Comparison of ENCODE assay signal across 17 cellular contexts in genomic region chr7:27705200-27705594, GRCh38. TPM values are rescaled to one million over a fixed set of nuclear protein-coding genes. Genes with fewer than 3 reads are reported as not detected.
DNase-seq lines count a peak whose midpoint lies in the region; ATAC-seq, FAIRE-seq and TF ChIP-seq lines count a peak whose summit lies in the region.
"Had no signal": no experiment of that assay in that cellular context is flagged by ENCODE, and none has a peak within 500 bp of the region (broad histone marks: within the 10 kb centered on the region; RNA-seq: fewer than 3 reads in every experiment).

No MANE protein-coding gene starts in this region.

- in situ Hi-C loops in GM23248 (cut with MboI) = no loop called here

- H3F3A ChIP-seq in GM23248 (ENCODE audit: insufficient read depth) = peaks cover 4% of the 10 kb centered on the region; the same call in 1 of the 2 replicates

- H2AFZ ChIP-seq in GM23248 = 0 out of 2 replicates have a peak overlapping the region, but pooled peaks have one; percentile 17

- H3K27me3 ChIP-seq in GM23248 (replicated peaks; ENCODE audit: insufficient read depth) = no peaks in the 10 kb centered on the region
- H3K27me3 ChIP-seq: BLaER1 had no signal

- POLR2A ChIA-PET in A549 (lab: Yijun Ruan, JAX) = no interaction called here
- POLR2A ChIA-PET in naive thymus-derived CD8-positive, alpha-beta T cell (lab: Charles Lee) = no interaction called here

- H4K20me1 ChIP-seq in GM23248 (ENCODE audit: insufficient read depth) = no peaks in the 10 kb centered on the region
- H4K20me1 ChIP-seq: BLaER1 had no signal

- H3K9me3 ChIP-seq in A549 = no peaks in the 10 kb centered on the region
- no peaks in the 10 kb centered on the region for H3K9me3 ChIP-seq in GM23248 (ENCODE audit: low read depth)
- H3K9me3 ChIP-seq: BLaER1, HAP-1 had no signal

- H3K9me3 Mint-ChIP-seq in chondrocyte (ENCODE audit: low read depth) = no peaks in the 10 kb centered on the region
- H3K9me3 Mint-ChIP-seq in nephron = no peaks in the 10 kb centered on the region
- H3K9me3 Mint-ChIP-seq in activated T-cell treated with anti-CD3 and anti-CD28 coated beads, Interleukin-2, amount 50 U/mL, for 72 hours = no peaks in the 10 kb centered on the region
- peaks cover 0 to 3% (median 0%) of the 10 kb centered on the region in 9 donors for H3K9me3 Mint-ChIP-seq in naive thymus-derived CD8-positive, alpha-beta T cell
- H3K9me3 Mint-ChIP-seq: IgD-negative memory B cell had no signal

- H3K27me3 Mint-ChIP-seq in chondrocyte (ENCODE audit: low read depth) (no peaks in the 10 kb centered on the region), nephron (ENCODE audit: low read depth) (peaks cover 3% of the 10 kb centered on the region)
- peaks cover 9% of the 10 kb centered on the region for H3K27me3 Mint-ChIP-seq in activated T-cell treated with anti-CD3 and anti-CD28 coated beads, Interleukin-2, amount 50 U/mL, for 72 hours (ENCODE audit: low read depth)
- peaks cover 0 to 11% (median 9%) of the 10 kb centered on the region in 5 donors for H3K27me3 Mint-ChIP-seq in naive thymus-derived CD8-positive, alpha-beta T cell

- H3K79me2 ChIP-seq in GM23248 (ENCODE audit: insufficient read depth) = no peaks in the 10 kb centered on the region

- CTCF ChIA-PET in A549 (lab: Yijun Ruan, JAX) = interaction anchor here (0.8 to 1.2 kb wide), 3 partner anchors 15 to 470 kb away, joined by 3 to 4 read pairs (median 3); no protein-coding TSS in a partner anchor

- no peak for TF ChIP-seq POLR2A in A549 (IDR thresholded peaks at IDR 0.05; ENCODE audit: low read length)

- no peaks in the 10 kb centered on the region for H3K36me3 Mint-ChIP-seq in chondrocyte (ENCODE audit: low read depth)
- H3K36me3 Mint-ChIP-seq in nephron (ENCODE audit: low read depth) = no peaks in the 10 kb centered on the region
- H3K36me3 Mint-ChIP-seq in activated T-cell treated with anti-CD3 and anti-CD28 coated beads, Interleukin-2, amount 50 U/mL, for 72 hours (ENCODE audit: insufficient read depth in 2 of 2) = no peaks in the 10 kb centered on the region
- no peaks in the 10 kb centered on the region for H3K36me3 Mint-ChIP-seq in naive thymus-derived CD8-positive, alpha-beta T cell
- H3K36me3 Mint-ChIP-seq: CD14-positive monocyte; CD4-positive, alpha-beta memory T cell had no signal

- H3K4me3 ChIP-seq in A549 (no peak overlapping the region), GM23248 (no peak overlapping the region)
- H3K4me3 ChIP-seq: BLaER1, HAP-1 had no signal

- WGBS in A549 (ENCODE audit: missing lambda C conversion rate) = 89% methylated on average over 2 of the region's 2 CpGs
- WGBS in GM23248 (ENCODE audit: low coverage in 1 of 2, low lambda C conversion rate in 2 of 2, missing lambda C conversion rate in 2 of 2), 2 experiments = 97 to 100% methylated on average over 2 of the region's 2 CpGs

- ATAC-seq in A549 = no peak
- no peak for ATAC-seq in activated T-cell treated with anti-CD3 and anti-CD28 coated beads, Interleukin-2, amount 50 U/mL, for 72 hours (replicated peaks in 1 of 2)
- no peak for ATAC-seq in naive thymus-derived CD8-positive, alpha-beta T cell

- TF ChIP-seq CTCF in A549 (IDR thresholded peaks at IDR 0.05) = no peak
- TF ChIP-seq CTCF in chondrocyte (IDR thresholded peaks at IDR 0.05) = no peak
- TF ChIP-seq CTCF in nephron (IDR thresholded peaks at IDR 0.05; ENCODE audit: unreplicated experiment in 3 of 3) = no peak

- H3K4me2 ChIP-seq in A549 = no peak overlapping the region
- H3K4me2 ChIP-seq in GM23248 (ENCODE audit: unreplicated experiment) = no peak overlapping the region
- H3K4me2 ChIP-seq: BLaER1 had no signal

- H3K27ac Mint-ChIP-seq in chondrocyte (ENCODE audit: unreplicated experiment) (peak overlapping the region; percentile 49), nephron (peak overlapping the region; percentile 59 to 70 (median 63))
- H3K27ac Mint-ChIP-seq in activated T-cell treated with anti-CD3 and anti-CD28 coated beads, Interleukin-2, amount 50 U/mL, for 72 hours = no peak overlapping the region
- H3K27ac Mint-ChIP-seq in naive thymus-derived CD8-positive, alpha-beta T cell = peak overlapping the region in 1 of 10 donors; percentile 34
- H3K27ac Mint-ChIP-seq: CD4-positive, alpha-beta memory T cell; IgD-negative memory B cell had no signal

- no peak for TF ChIP-seq EP300 in A549 (IDR thresholded peaks at IDR 0.05)

- peak; percentile 13 for FAIRE-seq in A549 (lab: Jason Lieb, UNC)
- FAIRE-seq: A204.1 had no signal

- H3K4me1 ChIP-seq in A549 (peaks cover 11% of the 10 kb centered on the region), GM23248 (ENCODE audit: insufficient read depth) (peaks cover 12% of the 10 kb centered on the region)
- H3K4me1 ChIP-seq: BLaER1 had no signal

- H3K9ac ChIP-seq in GM23248 = no peak overlapping the region
- H3K9ac ChIP-seq: BLaER1 had no signal

- H3K27ac ChIP-seq in A549 (no peak overlapping the region), GM23248 (no peak overlapping the region)
- H3K27ac ChIP-seq: BLaER1, HL-60 had no signal

- no peak overlapping the region for H3K4me3 Mint-ChIP-seq in chondrocyte (ENCODE audit: unreplicated experiment)
- no peak overlapping the region for H3K4me3 Mint-ChIP-seq in nephron
- no peak overlapping the region for H3K4me3 Mint-ChIP-seq in activated T-cell treated with anti-CD3 and anti-CD28 coated beads, Interleukin-2, amount 50 U/mL, for 72 hours
- H3K4me3 Mint-ChIP-seq in naive thymus-derived CD8-positive, alpha-beta T cell = no peak overlapping the region
- H3K4me3 Mint-ChIP-seq: CD4-positive, alpha-beta memory T cell; IgD-negative memory B cell had no signal

- no peak for TF ChIP-seq RAD21 in A549 (conservative IDR thresholded peaks at IDR 0.05 in 1 of 2, IDR thresholded peaks at IDR 0.05 in 1 of 2)

- H3K4me1 Mint-ChIP-seq in chondrocyte (ENCODE audit: low read depth) (peaks cover 16% of the 10 kb centered on the region), nephron (peaks cover 13% of the 10 kb centered on the region)
- peaks cover 13% of the 10 kb centered on the region for H3K4me1 Mint-ChIP-seq in activated T-cell treated with anti-CD3 and anti-CD28 coated beads, Interleukin-2, amount 50 U/mL, for 72 hours (ENCODE audit: low read depth)
- H3K4me1 Mint-ChIP-seq in naive thymus-derived CD8-positive, alpha-beta T cell = no peaks in the 10 kb centered on the region
- H3K4me1 Mint-ChIP-seq: CD14-positive monocyte; CD4-positive, alpha-beta memory T cell; IgD-negative memory B cell had no signal

- no peaks in the 10 kb centered on the region for H3K36me3 ChIP-seq in GM23248 (ENCODE audit: low read depth)
- H3K36me3 ChIP-seq: BLaER1, HAP-1 had no signal

- H3K9me2 ChIP-seq in GM23248 (ENCODE audit: insufficient read depth) = no peaks in the 10 kb centered on the region

- DNase-seq in A549 (ENCODE audit: low read depth in 1 of 2, low spot score in 1 of 2) (no peak), GM23248 (no peak), chondrocyte (ENCODE audit: low spot score) (no peak), hepatic stellate cell (ENCODE audit: low spot score) (no peak)
- DNase-seq in activated T-cell treated with anti-CD3 and anti-CD28 coated beads, Interleukin-2, amount 50 U/mL, for 72 hours = no peak
- DNase-seq in naive thymus-derived CD8-positive, alpha-beta T cell = no peak
- DNase-seq: CD4-positive, alpha-beta memory T cell; DMS79 treated with DMSO at 0.1 percent for 48 hours; GF-D8; KBM-7 had no signal

TF ChIP-seq in A549, 52 proteins besides CTCF, POLR2A, EP300 and RAD21 (continues in another document):
- TF ChIP-seq USF2 (IDR thresholded peaks at IDR 0.05) (no peak), BCL3 (IDR thresholded peaks at IDR 0.05) (no peak)

RNA-seq across cellular contexts. Expression of gene TAX1BP1, which starts 34.8 kb away (rescaled TPM):
- 180 and 249 TPM in 2 replicates for polyA plus RNA-seq in A549 (2011; rRNA removed)
- 39.8 and 45.1 TPM in 2 replicates for polyA plus RNA-seq in A549 (2012; cell fraction: cytosol; rRNA removed)
- polyA plus RNA-seq in A549 (2012; cell fraction: nucleus; rRNA removed) = 42.3 and 74.6 TPM in 2 replicates
- polyA plus RNA-seq in A549 (2017; fragmentation: RNase III; extraction: RNeasy Plus Mini Kit Qiagen cat#74134 plus additional on column Dnase treatment) = 105 to 111 TPM (median 105 TPM) in 3 replicates
- polyA minus RNA-seq in A549 (2011; rRNA and poly(A)+ RNA removed) = 127 and 210 TPM in 2 replicates
- 79.4 and 98.1 TPM in 2 replicates for total RNA-seq in GM23248 (2014; rRNA removed; shearing (Covaris generic))
- polyA plus RNA-seq in GM23248 (2016; fragmentation: Nextera tagmentation; extraction: Ambion mirVana) = 131 and 137 TPM in 2 replicates
- 86.5 to 91.3 TPM (median 90.6 TPM) in 3 replicates for total RNA-seq in chondrocyte
- 100 to 1,000 TPM; 129 to 162 TPM for total RNA-seq in activated T-cell treated with anti-CD3 and anti-CD28 coated beads, Interleukin-2, amount 50 U/mL, for 72 hours
- total RNA-seq in naive thymus-derived CD8-positive, alpha-beta T cell = 100 to 1,000 TPM; 121 to 122 TPM
- 100 to 1,000 TPM in 2 of 3 donors, 10 to 100 TPM in 1; 98.9 to 131 (median 103) TPM for polyA plus RNA-seq in naive thymus-derived CD8-positive, alpha-beta T cell

RNA-seq across cellular contexts. Expression of gene HIBADH, which starts 42.5 kb away (rescaled TPM):
- polyA plus RNA-seq in A549 (2011; rRNA removed) (108 and 118 TPM in 2 replicates), A549 (2017; fragmentation: RNase III; extraction: RNeasy Plus Mini Kit Qiagen cat#74134 plus additional on column Dnase treatment) (43.4 to 49.6 TPM (median 49.5 TPM) in 3 replicates), GM23248 (2016; fragmentation: Nextera tagmentation; extraction: Ambion mirVana) (87.0 and 96.3 TPM in 2 replicates)
- polyA plus RNA-seq in A549 (2012; cell fraction: cytosol; rRNA removed) = 39.3 and 43.4 TPM in 2 replicates
- 12.1 and 19.5 TPM in 2 replicates for polyA plus RNA-seq in A549 (2012; cell fraction: nucleus; rRNA removed)
- polyA minus RNA-seq in A549 (2011; rRNA and poly(A)+ RNA removed) = 27.7 and 29.1 TPM in 2 replicates
- total RNA-seq in GM23248 (2014; rRNA removed; shearing (Covaris generic)) = 70.1 and 70.9 TPM in 2 replicates
- 18.9 to 24.4 TPM (median 20.6 TPM) in 3 replicates for total RNA-seq in chondrocyte
- total RNA-seq in activated T-cell treated with anti-CD3 and anti-CD28 coated beads, Interleukin-2, amount 50 U/mL, for 72 hours = 10 to 100 TPM; 18.2 to 20.0 TPM
- total RNA-seq in naive thymus-derived CD8-positive, alpha-beta T cell = 10 to 100 TPM; 16.1 to 18.3 TPM
- polyA plus RNA-seq in naive thymus-derived CD8-positive, alpha-beta T cell = 10 to 100 TPM; 34.1 to 41.7 (median 40.8) TPM
